ENCODE assay signal across 8 cellular contexts in genomic region chr7:134420509-134421125, GRCh38. TPM values are rescaled to one million over a fixed set of nuclear protein-coding genes. Genes with fewer than 3 reads are reported as not detected.
DNase-seq lines count a peak whose midpoint lies in the region; ATAC-seq, FAIRE-seq and TF ChIP-seq lines count a peak whose summit lies in the region.

No MANE protein-coding gene starts in this region.

- WGBS in small intestine, 3 donors = 38 to 48% (median 39%) methylated on average over 5 of the region's 5 CpGs

- H3K36me3 ChIP-seq in adipocyte (ENCODE audit: control insufficient read depth, insufficient read depth, low read length, severe bottlenecking) = no peaks in the 10 kb centered on the region
- H3K36me3 ChIP-seq in left ventricle myocardium inferior = no peaks in the 10 kb centered on the region
- H3K36me3 ChIP-seq in small intestine (ENCODE audit: control insufficient read depth in 2 of 2, insufficient read depth in 2 of 2, low read length in 2 of 2) = no peaks in the 10 kb centered on the region

- H3K27me3 ChIP-seq in adipocyte (replicated peaks; ENCODE audit: control insufficient read depth, insufficient read depth, low read length) (no peaks in the 10 kb centered on the region), left ventricle myocardium inferior (ENCODE audit: low read depth) (peaks cover 27% of the 10 kb centered on the region), small intestine (ENCODE audit: control insufficient read depth in 2 of 2, insufficient read depth in 2 of 2, low read length in 2 of 2) (no peaks in the 10 kb centered on the region)

- H3K4me1 Mint-ChIP-seq in activated T-helper 2 cell treated with anti-CD3 and anti-CD28 coated beads, Interferon-gamma antibody, Interleukin-2, Interleukin-4, amounts not matched to agents 10 μg/mL and 5 μg/mL and 100 μg/mL, durations not matched to agents 14 hours and 24 hours and 36 hours (ENCODE audit: low read depth) = peaks cover 11% of the 10 kb centered on the region

- no peak overlapping the region for H3K27ac ChIP-seq in left ventricle myocardium inferior (replicated peaks)
- no peak overlapping the region for H3K27ac ChIP-seq in small intestine (ENCODE audit: low read depth in 1 of 2, low read length in 1 of 2)

- intact Hi-C loops in left ventricle myocardium inferior (cut with micrococcal nuclease) = no loop called here
- intact Hi-C loops in posterior vena cava (cut with DNase I) = no loop called here
- intact Hi-C loops in activated T-helper 2 cell treated with anti-CD3 and anti-CD28 coated beads, Interferon-gamma antibody, Interleukin-2, Interleukin-4, amounts not matched to agents 10 μg/mL and 5 μg/mL and 100 μg/mL, durations not matched to agents 14 hours and 24 hours and 36 hours (cut with micrococcal nuclease) = no loop called here

- H3K27me3 Mint-ChIP-seq in activated T-helper 2 cell treated with anti-CD3 and anti-CD28 coated beads, Interferon-gamma antibody, Interleukin-2, Interleukin-4, amounts not matched to agents 10 μg/mL and 5 μg/mL and 100 μg/mL, durations not matched to agents 14 hours and 24 hours and 36 hours (ENCODE audit: low read depth) = peaks cover 4% of the 10 kb centered on the region

- H3K9me3 ChIP-seq in adipocyte (ENCODE audit: control insufficient read depth, low read length) = no peaks in the 10 kb centered on the region
- no peaks in the 10 kb centered on the region for H3K9me3 ChIP-seq in left ventricle myocardium inferior (replicated peaks)
- H3K9me3 ChIP-seq in small intestine (ENCODE audit: control insufficient read depth, low read depth) = no peaks in the 10 kb centered on the region

- in situ Hi-C loops in G401 (cut with HindIII; ENCODE audit: low sequenced_read_pairs) = no loop called here

- peak overlapping the region; percentile 4 for H3K9ac ChIP-seq in adipocyte (ENCODE audit: low read length)

- H3K27ac Mint-ChIP-seq in activated T-helper 2 cell treated with anti-CD3 and anti-CD28 coated beads, Interferon-gamma antibody, Interleukin-2, Interleukin-4, amounts not matched to agents 10 μg/mL and 5 μg/mL and 100 μg/mL, durations not matched to agents 14 hours and 24 hours and 36 hours = no peak overlapping the region

- H3K4me1 ChIP-seq in adipocyte (ENCODE audit: control insufficient read depth, insufficient read depth, low read length) (peaks cover 21% of the 10 kb centered on the region), left ventricle myocardium inferior (no peaks in the 10 kb centered on the region), small intestine (ENCODE audit: control insufficient read depth in 2 of 2, insufficient read depth in 1 of 2, low read depth in 1 of 2, low read length in 1 of 2) (peaks cover 0 to 2% of the 10 kb centered on the region in 2 donors)

- H3K36me3 Mint-ChIP-seq in activated T-helper 2 cell treated with anti-CD3 and anti-CD28 coated beads, Interferon-gamma antibody, Interleukin-2, Interleukin-4, amounts not matched to agents 10 μg/mL and 5 μg/mL and 100 μg/mL, durations not matched to agents 14 hours and 24 hours and 36 hours (ENCODE audit: low read depth) = no peaks in the 10 kb centered on the region

- TF ChIP-seq CTCF in left ventricle myocardium inferior (IDR thresholded peaks at IDR 0.05; ENCODE audit: borderline replicate concordance) = peak; percentile 68

- no peak overlapping the region for H3K4me3 Mint-ChIP-seq in activated T-helper 2 cell treated with anti-CD3 and anti-CD28 coated beads, Interferon-gamma antibody, Interleukin-2, Interleukin-4, amounts not matched to agents 10 μg/mL and 5 μg/mL and 100 μg/mL, durations not matched to agents 14 hours and 24 hours and 36 hours (ENCODE audit: low read depth)

- DNase-seq in G401 (ENCODE audit: low spot score) (peak; percentile 82), NCI-H1105 treated with DMSO at 0.1 percent for 48 hours (lab: John Stamatoyannopoulos, UW) (peak; percentile 48), adipocyte (ENCODE audit: low read depth) (peak; percentile 88), left ventricle myocardium inferior (no peak), small intestine (peak; percentile 87), posterior vena cava (ENCODE audit: low spot score) (no peak)
- no peak for DNase-seq in activated T-helper 2 cell treated with anti-CD3 and anti-CD28 coated beads, Interferon-gamma antibody, Interleukin-2, Interleukin-4, amounts not matched to agents 10 μg/mL and 5 μg/mL and 100 μg/mL, durations not matched to agents 14 hours and 24 hours and 36 hours (ENCODE audit: low spot score)

- FAIRE-seq in small intestine (lab: Jason Lieb, UNC) = no peak

- H3K9me3 Mint-ChIP-seq in activated T-helper 2 cell treated with anti-CD3 and anti-CD28 coated beads, Interferon-gamma antibody, Interleukin-2, Interleukin-4, amounts not matched to agents 10 μg/mL and 5 μg/mL and 100 μg/mL, durations not matched to agents 14 hours and 24 hours and 36 hours = no peaks in the 10 kb centered on the region

- no peak for ATAC-seq in GM18517 (IDR thresholded peaks at IDR 0.05; ENCODE audit: unreplicated experiment)

- H3K4me3 ChIP-seq in adipocyte (ENCODE audit: low read length) (no peak overlapping the region), left ventricle myocardium inferior (no peak overlapping the region), small intestine (ENCODE audit: low read depth in 1 of 2, low read length in 2 of 2) (no peak overlapping the region)

RNA-seq across cellular contexts. Expression of gene AKR1B1, which starts 38.3 kb away (rescaled TPM):
- total RNA-seq in G401 (2014; rRNA removed; shearing (Covaris generic)) = 215 and 235 TPM in 2 replicates
- total RNA-seq in left ventricle myocardium inferior (280 TPM), posterior vena cava (10 to 100 TPM; 53.7 to 67.0 TPM)
- 10 to 100 TPM; 10.3 to 57.6 (median 33.2) TPM for polyA plus RNA-seq in small intestine
- total RNA-seq in activated T-helper 2 cell treated with anti-CD3 and anti-CD28 coated beads, Interferon-gamma antibody, Interleukin-2, Interleukin-4, amounts not matched to agents 10 μg/mL and 5 μg/mL and 100 μg/mL, durations not matched to agents 14 hours and 24 hours and 36 hours = 102 and 107 TPM in 2 replicates

Comparison
In these comparisons a context has a peak if more than half of its experiments do, and no peak if none do; other contexts are left out.
1. DNase-seq: peak in G401 (single experiment), NCI-H1105 treated with DMSO at 0.1 percent for 48 hours (single experiment), adipocyte (single experiment) and small intestine (single experiment); none in left ventricle myocardium inferior (single experiment), posterior vena cava (single experiment) and activated T-helper 2 cell treated with anti-CD3 and anti-CD28 coated beads, Interferon-gamma antibody, Interleukin-2, Interleukin-4, amounts not matched to agents 10 μg/mL and 5 μg/mL and 100 μg/mL, durations not matched to agents 14 hours and 24 hours and 36 hours (single experiment).